8 cellular contexts compared by ENCODE assay signal in genomic region chr15:74957301-74958035, GRCh38. TPM values are rescaled to one million over a fixed set of nuclear protein-coding genes. Genes with fewer than 3 reads are reported as not detected.
A peak's percentile ranks its signal among the peaks of the same experiment; 100 is the strongest.
DNase-seq lines count a peak whose midpoint lies in the region; ATAC-seq and TF ChIP-seq lines count a peak whose summit lies in the region.

No MANE protein-coding gene starts in this region.

- POLR2A ChIA-PET in CD8-positive, alpha-beta memory T cell (lab: Charles Lee) = interaction anchor here (0.6 to 1.1 kb wide), 4 partner anchors 11 to 113 kb away, joined by 3 to 6 read pairs (median 6); partner anchors contain the start of gene COX5A

- peaks cover 24 to 36% of the 10 kb centered on the region in 2 donors for H3K27me3 Mint-ChIP-seq in CD8-positive, alpha-beta memory T cell
- H3K27me3 Mint-ChIP-seq in type B pancreatic cell = peaks cover 63% of the 10 kb centered on the region

- 13% methylated on average over 18 of the region's 46 CpGs for WGBS in mammary epithelial cell (ENCODE audit: low coverage, missing lambda C conversion rate)

- H3K79me2 ChIP-seq in mammary epithelial cell (ENCODE audit: insufficient read depth, low read length) = no peaks in the 10 kb centered on the region

- H3K27ac ChIP-seq in CD8-positive, alpha-beta memory T cell (ENCODE audit: low read depth, low read length) = no peak overlapping the region
- no peak overlapping the region for H3K27ac ChIP-seq in mammary epithelial cell (ENCODE audit: insufficient read depth, low read depth, low read length)
- H3K27ac ChIP-seq in lower lobe of right lung = peak overlapping the region; percentile 88

- peak overlapping the region; percentile 79 to 89 (median 81) for H3K4me3 Mint-ChIP-seq in CD8-positive, alpha-beta memory T cell
- H3K4me3 Mint-ChIP-seq in type B pancreatic cell = peak overlapping the region; percentile 85

- H3K4me1 ChIP-seq in CD8-positive, alpha-beta memory T cell (ENCODE audit: insufficient read depth, low read length) = peaks cover 30% of the 10 kb centered on the region
- H3K4me1 ChIP-seq in mammary epithelial cell (ENCODE audit: insufficient read depth, low read length) (peaks cover 20% of the 10 kb centered on the region), lower lobe of right lung (peaks cover 43% of the 10 kb centered on the region)

- peak overlapping the region; percentile 84 for H2AFZ ChIP-seq in mammary epithelial cell (ENCODE audit: low read depth, low read length)

- no peaks in the 10 kb centered on the region for H4K20me1 ChIP-seq in mammary epithelial cell (ENCODE audit: insufficient read depth, low read length)

- H3K36me3 ChIP-seq in CD8-positive, alpha-beta memory T cell (ENCODE audit: insufficient read depth, low read length) = no peaks in the 10 kb centered on the region
- H3K36me3 ChIP-seq in mammary epithelial cell (ENCODE audit: insufficient read depth, low read length) (no peaks in the 10 kb centered on the region), lower lobe of right lung (no peaks in the 10 kb centered on the region)

- intact Hi-C loops in mammary epithelial cell (cut with micrococcal nuclease) = no loop called here
- intact Hi-C loops in lower lobe of right lung (cut with DNase I) = no loop called here

- no peak for DNase-seq in CD8-positive, alpha-beta memory T cell
- DNase-seq in LNCaP clone FGC (ENCODE audit: low read depth) = no peak
- DNase-seq in mammary epithelial cell = no peak
- DNase-seq in lower lobe of right lung = peak; percentile 78
- DNase-seq in type B pancreatic cell (ENCODE audit: extremely low spot score, unreplicated experiment) = no peak
- DNase-seq in DMS79 treated with DMSO at 0.1 percent for 48 hours (lab: John Stamatoyannopoulos, UW) = no peak

- no peaks in the 10 kb centered on the region for H3K9me3 ChIP-seq in CD8-positive, alpha-beta memory T cell (ENCODE audit: low read length)
- H3K9me3 ChIP-seq in mammary epithelial cell (replicated peaks; ENCODE audit: insufficient read depth, low read length) = no peaks in the 10 kb centered on the region
- no peaks in the 10 kb centered on the region for H3K9me3 ChIP-seq in lower lobe of right lung

- peak; percentile 49 to 61 for ATAC-seq in lower lobe of right lung
- no peak for ATAC-seq in GM21737 (IDR thresholded peaks at IDR 0.05; ENCODE audit: unreplicated experiment)
- ATAC-seq in GM21423 (IDR thresholded peaks at IDR 0.05; ENCODE audit: unreplicated experiment) = no peak

- no peak overlapping the region for H3K27ac Mint-ChIP-seq in CD8-positive, alpha-beta memory T cell
- no peak overlapping the region for H3K27ac Mint-ChIP-seq in type B pancreatic cell

- H3K27me3 ChIP-seq in CD8-positive, alpha-beta memory T cell (ENCODE audit: insufficient read depth, low read length, poor library complexity, severe bottlenecking) = peaks cover 33% of the 10 kb centered on the region
- H3K27me3 ChIP-seq in mammary epithelial cell (ENCODE audit: insufficient read depth, low read length) (peaks cover 15% of the 10 kb centered on the region), lower lobe of right lung (ENCODE audit: low read depth) (no peaks in the 10 kb centered on the region)

- in situ Hi-C loops in mammary epithelial cell (cut with MboI; ENCODE audit: low sequenced_read_pairs in 2 of 2) = loop anchor here in 1 of 2 donors (10.0 kb wide), 1 partner anchor 323 kb away; no protein-coding TSS in a partner anchor

- no peaks in the 10 kb centered on the region for H3K36me3 Mint-ChIP-seq in CD8-positive, alpha-beta memory T cell
- H3K36me3 Mint-ChIP-seq in type B pancreatic cell = no peaks in the 10 kb centered on the region

- no peak overlapping the region for H3K9ac ChIP-seq in mammary epithelial cell (ENCODE audit: insufficient read depth, low read length)

- dilution Hi-C loops in mammary epithelial cell (cut with HindIII; ENCODE audit: low sequenced_read_pairs) = no loop called here

- CTCF ChIA-PET in CD8-positive, alpha-beta memory T cell (lab: Charles Lee) = interaction anchor here (0.8 to 1.9 kb wide), 6 partner anchors 11 to 585 kb away, joined by 3 to 5 read pairs (median 4); partner anchors contain the start of gene C15orf39
- CTCF ChIA-PET in mammary epithelial cell (lab: Charles Lee; ENCODE audit: low non-redundant PET) = interaction anchor here (0.6 kb wide), 1 partner anchor 98 kb away, joined by 4 read pairs; no protein-coding TSS in a partner anchor

- peak overlapping the region; percentile 63 for H3K4me3 ChIP-seq in CD8-positive, alpha-beta memory T cell (ENCODE audit: low read length)
- H3K4me3 ChIP-seq in LNCaP clone FGC (ENCODE audit: low read depth, low read length) (peak overlapping the region; percentile 40), mammary epithelial cell (replicated peaks in 1 of 3; ENCODE audit: insufficient read depth in 1 of 3, low read depth in 2 of 3, low read length in 3 of 3) (peak overlapping the region; percentile 22 to 49 (median 45)), lower lobe of right lung (peak overlapping the region; percentile 78)

- peaks cover 16 to 32% (median 20%) of the 10 kb centered on the region in 3 donors for H3K4me1 Mint-ChIP-seq in CD8-positive, alpha-beta memory T cell
- peaks cover 10% of the 10 kb centered on the region for H3K4me1 Mint-ChIP-seq in type B pancreatic cell (ENCODE audit: unreplicated experiment)

- TF ChIP-seq CTCF in LNCaP clone FGC (IDR thresholded peaks at IDR 0.05; ENCODE audit: control insufficient read depth, extremely low read depth, insufficient read depth) (no peak), mammary epithelial cell (conservative IDR thresholded peaks at IDR 0.05 in 1 of 2, IDR thresholded peaks at IDR 0.05 in 1 of 2; ENCODE audit: extremely low read depth in 1 of 2, insufficient read depth in 1 of 2, low read depth in 1 of 2, low read length in 2 of 2) (no peak), lower lobe of right lung (IDR thresholded peaks at IDR 0.05) (no peak), type B pancreatic cell (conservative IDR thresholded peaks at IDR 0.05) (no peak)

- TSS peak; percentile 68 for BruUV-seq in mammary epithelial cell (replicated peaks; lab: Mats Ljungman, UMichigan)

- H3K4me2 ChIP-seq in mammary epithelial cell (ENCODE audit: insufficient read depth, low read depth, low read length) = peak overlapping the region; percentile 93

- H3K9me3 Mint-ChIP-seq in CD8-positive, alpha-beta memory T cell = no peaks in the 10 kb centered on the region
- H3K9me3 Mint-ChIP-seq in type B pancreatic cell = no peaks in the 10 kb centered on the region

RNA-seq across cellular contexts. Expression of gene RPP25, which starts 0.9 kb away (rescaled TPM):
- 1 to 10 TPM; 6.1 to 7.4 TPM for total RNA-seq in CD8-positive, alpha-beta memory T cell
- 2.5 TPM for polyA plus RNA-seq in CD8-positive, alpha-beta memory T cell
- 1 to 10 TPM in 1 of 2 donors, under 1 TPM in 1; 0.28 to 1.2 TPM for total RNA-seq in mammary epithelial cell
- polyA plus RNA-seq in mammary epithelial cell = 1.6 TPM
- 2.6 TPM for polyA minus RNA-seq in mammary epithelial cell
- total RNA-seq in lower lobe of right lung = 17.0 TPM
- 9.9 and 11.3 TPM in 2 replicates for total RNA-seq in type B pancreatic cell (ENCODE audit: low replicate concordance)

RNA-seq across cellular contexts. Expression of gene COX5A, which starts 19.6 kb away (rescaled TPM):
- 100 to 1,000 TPM; 326 to 362 TPM for total RNA-seq in CD8-positive, alpha-beta memory T cell
- 351 TPM for polyA plus RNA-seq in CD8-positive, alpha-beta memory T cell
- total RNA-seq in mammary epithelial cell (100 to 1,000 TPM in 1 of 2 donors, 10 to 100 TPM in 1; 40.2 to 209 TPM), lower lobe of right lung (134 TPM), type B pancreatic cell (ENCODE audit: low replicate concordance) (248 and 307 TPM in 2 replicates)
- 206 TPM for polyA plus RNA-seq in mammary epithelial cell
- polyA minus RNA-seq in mammary epithelial cell = 147 TPM

RNA-seq across cellular contexts. Expression of gene SCAMP5, which starts 37.9 kb away (rescaled TPM):
- total RNA-seq in CD8-positive, alpha-beta memory T cell = 1 to 10 TPM in 1 of 2 experiments, under 1 TPM in 1; 0.74 to 1.1 TPM
- 0.16 TPM for polyA plus RNA-seq in CD8-positive, alpha-beta memory T cell
- total RNA-seq in mammary epithelial cell (1 to 10 TPM; 1.1 to 1.3 TPM), lower lobe of right lung (1.9 TPM), type B pancreatic cell (ENCODE audit: low replicate concordance) (38.1 and 41.8 TPM in 2 replicates)
- polyA plus RNA-seq in mammary epithelial cell = 0.91 TPM
- polyA minus RNA-seq in mammary epithelial cell = 2.1 TPM

RNA-seq across cellular contexts. Expression of gene FAM219B, which starts 50.8 kb away (rescaled TPM):
- 10 to 100 TPM; 45.0 to 47.7 TPM for total RNA-seq in CD8-positive, alpha-beta memory T cell
- 32.3 TPM for polyA plus RNA-seq in CD8-positive, alpha-beta memory T cell
- total RNA-seq in mammary epithelial cell (10 to 100 TPM; 64.2 to 89.0 TPM), lower lobe of right lung (92.2 TPM), type B pancreatic cell (ENCODE audit: low replicate concordance) (112 and 117 TPM in 2 replicates)
- polyA plus RNA-seq in mammary epithelial cell = 26.5 TPM
- 18.8 TPM for polyA minus RNA-seq in mammary epithelial cell

Comparison
In these comparisons a context has a peak if more than half of its experiments do, and no peak if none do; other contexts are left out.
1. ATAC-seq: peak in lower lobe of right lung (2 of 2); none in GM21737 (single experiment) and GM21423 (single experiment).
2. RNA of gene SCAMP5, which starts 37.9 kb away (total RNA-seq): 38.1 to 41.8 TPM in type B pancreatic cell; 1.9 TPM in lower lobe of right lung (single experiment), 1.1 to 1.3 TPM in mammary epithelial cell and 0.74 to 1.1 TPM in CD8-positive, alpha-beta memory T cell; every median in the first group is over 10 times any median in the second.
3. Peak in every context shown above with its lines, with median percentiles within 50 percentile points of each other: H3K4me3 ChIP-seq.